8 cellular contexts compared by ENCODE assay signal in the genomic region with DNA sequence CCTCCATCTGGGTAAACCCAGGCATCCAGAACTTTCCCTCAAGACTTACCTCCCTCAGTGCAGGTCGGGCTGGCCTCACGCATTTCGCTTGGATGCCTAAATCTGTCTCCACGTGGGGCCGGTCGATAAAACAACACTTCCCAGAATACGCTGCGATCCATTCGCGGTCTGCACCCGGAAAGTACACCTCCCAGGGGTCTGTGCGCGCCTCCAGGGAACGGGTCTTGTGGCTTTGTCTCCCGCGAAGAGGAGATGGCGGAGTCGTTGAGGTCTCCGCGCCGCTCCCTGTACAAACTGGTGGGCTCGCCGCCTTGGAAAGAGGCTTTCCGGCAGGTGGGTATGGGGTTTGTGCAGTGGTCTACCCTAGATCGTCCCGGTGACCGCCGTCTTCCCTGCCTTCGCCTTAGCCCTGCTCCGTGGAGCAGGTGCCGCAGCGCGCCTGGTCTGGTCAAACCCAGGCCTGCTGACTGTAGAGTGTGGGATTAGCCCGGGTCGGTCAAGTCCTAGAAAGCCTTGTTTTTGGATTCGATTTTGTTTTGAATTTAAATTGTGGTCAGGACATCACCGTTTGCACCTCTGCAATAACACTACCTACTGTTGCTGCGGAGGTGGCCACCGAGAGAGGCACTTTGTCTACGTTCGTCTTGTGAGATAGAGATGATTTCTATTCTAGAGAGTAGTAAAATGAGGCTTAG. TPM values are rescaled to one million over a fixed set of nuclear protein-coding genes. Genes with fewer than 3 reads are reported as not detected.
DNase-seq lines count a peak whose midpoint lies in the region; ATAC-seq and TF ChIP-seq lines count a peak whose summit lies in the region.

A gene with protein sequence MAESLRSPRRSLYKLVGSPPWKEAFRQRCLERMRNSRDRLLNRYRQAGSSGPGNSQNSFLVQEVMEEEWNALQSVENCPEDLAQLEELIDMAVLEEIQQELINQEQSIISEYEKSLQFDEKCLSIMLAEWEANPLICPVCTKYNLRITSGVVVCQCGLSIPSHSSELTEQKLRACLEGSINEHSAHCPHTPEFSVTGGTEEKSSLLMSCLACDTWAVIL (plus strand): TSS at position 224 of the 695 bp plus-strand sequence. CDS start 29 bp downstream, at position 253.

- H3K27ac Mint-ChIP-seq in activated naive CD8-positive, alpha-beta T cell treated with anti-CD3 and anti-CD28 coated beads for 36 hours, result peak within 1 kb of the TSS; percentile 100

- POLR2A ChIA-PET in GM10248 (lab: Yijun Ruan, JAX) (interaction anchor here (1.0 kb wide), 1 partner anchor 15 kb away, joined by 4 read pairs; no protein-coding TSS in a partner anchor), HEK293 (lab: Yijun Ruan, JAX) (interaction anchor here (0.9 to 3.8 kb wide), 14 partner anchors 10 to 228 kb away, joined by 3 to 43 read pairs (median 5); a partner anchor contains a TSS)

- peaks cover 43% of the 10 kb centered on the region for H3K4me1 Mint-ChIP-seq in activated naive CD8-positive, alpha-beta T cell treated with anti-CD3 and anti-CD28 coated beads for 36 hours

- H3K27ac ChIP-seq in HEK293 (ENCODE audit: extremely low read depth, low read depth, low read length), result peak within 1 kb of the TSS; percentile 92
- H3K27ac ChIP-seq in heart left ventricle, result peak within 1 kb of the TSS; percentile 56 to 87 (median 82)
- peak within 1 kb of the TSS; percentile 88 for H3K27ac ChIP-seq in upper lobe of right lung

- H3K36me3 ChIP-seq in HEK293 (ENCODE audit: control insufficient read depth in 2 of 2, insufficient read depth in 1 of 2, low read length in 2 of 2) (peaks cover 59% of the 10 kb centered on the region in 2 experiments), heart left ventricle (peaks cover 0 to 68% (median 58%) of the 10 kb centered on the region in 9 donors), upper lobe of right lung (peaks cover 62% of the 10 kb centered on the region)

- H3K9me3 ChIP-seq in HEK293 (ENCODE audit: control insufficient read depth, insufficient read depth, low read depth, low read length) (no peaks in the 10 kb centered on the region), heart left ventricle (no peaks in the 10 kb centered on the region), upper lobe of right lung (no peaks in the 10 kb centered on the region)

- 0 to 1% (median 0%) methylated on average over 24 to 41 of the region's 41 CpGs for WGBS in heart left ventricle, 4 donors

- ATAC-seq in SK-N-SH treated with all-trans-retinoic acid at 6 μM for 48 hours (peak; percentile 91), heart left ventricle (peak; percentile 91 to 94 (median 92)), upper lobe of right lung (peak; percentile 90)

- H3K4me1 ChIP-seq in HEK293 (ENCODE audit: control insufficient read depth, insufficient read depth, low read length) (no peaks in the 10 kb centered on the region; the same call in 1 of the 2 replicates), heart left ventricle (peaks cover 5 to 39% (median 28%) of the 10 kb centered on the region in 12 donors), upper lobe of right lung (peaks cover 30% of the 10 kb centered on the region)

- DNase-seq in GM10248 (ENCODE audit: extremely low spot score) (peak; percentile 89), MV-4-11 (lab: John Stamatoyannopoulos, UW) (peak; percentile 92), heart left ventricle (peak; percentile 88 to 94 (median 91)), posterior vena cava (ENCODE audit: low spot score) (peak; percentile 95), upper lobe of right lung (peak; percentile 93)
- DNase-seq in activated naive CD8-positive, alpha-beta T cell treated with anti-CD3 and anti-CD28 coated beads for 36 hours, result peak; percentile 87

- no peaks in the 10 kb centered on the region for H3K27me3 Mint-ChIP-seq in activated naive CD8-positive, alpha-beta T cell treated with anti-CD3 and anti-CD28 coated beads for 36 hours

- CTCF ChIA-PET in GM10248 (lab: Yijun Ruan, JAX) (interaction anchor here (1.1 kb wide), 2 partner anchors 14 to 19 kb away, joined by 6 to 10 read pairs; a partner anchor contains a TSS), HEK293 (lab: Yijun Ruan, JAX) (interaction anchor here (0.6 to 1.6 kb wide), 2 partner anchors 19 to 22 kb away, joined by 3 to 9 read pairs; a partner anchor contains a TSS)

- no peaks in the 10 kb centered on the region for H3K9me3 Mint-ChIP-seq in activated naive CD8-positive, alpha-beta T cell treated with anti-CD3 and anti-CD28 coated beads for 36 hours

- TF ChIP-seq CTCF in GM10248 (IDR thresholded peaks at IDR 0.05; ENCODE audit: control extremely low read depth, extremely low read depth, low read depth, missing control alignments), result no peak
- no peak for TF ChIP-seq CTCF in HEK293 (tag by site-specific recombination; IDR thresholded peaks at IDR 0.05)
- TF ChIP-seq CTCF in heart left ventricle (IDR thresholded peaks at IDR 0.05), result no peak
- no peak for TF ChIP-seq CTCF in upper lobe of right lung (IDR thresholded peaks at IDR 0.05)

- TF ChIP-seq POLR2A in heart left ventricle (IDR thresholded peaks at IDR 0.05), result peak in 1 of 2 donors; percentile 45

- intact Hi-C loops in heart left ventricle (cut with DNase I) (loop anchor here in 1 of 10 donors (2.0 kb wide), 1 partner anchor 19 kb away; a partner anchor contains a TSS), posterior vena cava (cut with DNase I) (loop anchor here in 1 of 2 donors (10.0 kb wide), 1 partner anchor 1465 kb away; no protein-coding TSS in a partner anchor), upper lobe of right lung (cut with DNase I) (no loop called here)

- H3K4me3 ChIP-seq in HEK293 (ENCODE audit: low read depth, low read length) (peak within 1 kb of the TSS; percentile 97), heart left ventricle (peak within 1 kb of the TSS; percentile 63 to 94 (median 78)), upper lobe of right lung (peak within 1 kb of the TSS; percentile 92)

- H3K27me3 ChIP-seq in heart left ventricle (no peaks in the 10 kb centered on the region), upper lobe of right lung (no peaks in the 10 kb centered on the region)

- peaks cover 45% of the 10 kb centered on the region for H3K36me3 Mint-ChIP-seq in activated naive CD8-positive, alpha-beta T cell treated with anti-CD3 and anti-CD28 coated beads for 36 hours

- H3K4me3 Mint-ChIP-seq in activated naive CD8-positive, alpha-beta T cell treated with anti-CD3 and anti-CD28 coated beads for 36 hours, result peak within 1 kb of the TSS; percentile 100

TF ChIP-seq in HEK293, 187 proteins besides CTCF, POLR2A, EP300 and RAD21 (continues in another document):
- TF ChIP-seq, protein P1, sequence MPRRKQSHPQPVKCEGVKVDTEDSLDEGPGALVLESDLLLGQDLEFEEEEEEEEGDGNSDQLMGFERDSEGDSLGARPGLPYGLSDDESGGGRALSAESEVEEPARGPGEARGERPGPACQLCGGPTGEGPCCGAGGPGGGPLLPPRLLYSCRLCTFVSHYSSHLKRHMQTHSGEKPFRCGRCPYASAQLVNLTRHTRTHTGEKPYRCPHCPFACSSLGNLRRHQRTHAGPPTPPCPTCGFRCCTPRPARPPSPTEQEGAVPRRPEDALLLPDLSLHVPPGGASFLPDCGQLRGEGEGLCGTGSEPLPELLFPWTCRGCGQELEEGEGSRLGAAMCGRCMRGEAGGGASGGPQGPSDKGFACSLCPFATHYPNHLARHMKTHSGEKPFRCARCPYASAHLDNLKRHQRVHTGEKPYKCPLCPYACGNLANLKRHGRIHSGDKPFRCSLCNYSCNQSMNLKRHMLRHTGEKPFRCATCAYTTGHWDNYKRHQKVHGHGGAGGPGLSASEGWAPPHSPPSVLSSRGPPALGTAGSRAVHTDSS (tag by site-specific recombination; IDR thresholded peaks at IDR 0.05), result no peak
- TF ChIP-seq ZNF529 (tag by site-specific recombination; IDR thresholded peaks at IDR 0.05; ENCODE audit: insufficient replicate concordance) (no peak), ZNF248 (tag by site-specific recombination; IDR thresholded peaks at IDR 0.05) (no peak), ZNF843 (tag by site-specific recombination; IDR thresholded peaks at IDR 0.05) (0 out of 2 replicates have a peak, but pooled peaks have one; percentile 27), SP7 (tag by site-specific recombination; IDR thresholded peaks at IDR 0.05) (peak; percentile 60), ZNF76 (tag by site-specific recombination; IDR thresholded peaks at IDR 0.05; ENCODE audit: borderline replicate concordance, low read depth) (peak; percentile 97), ZNF354C (tag by site-specific recombination; IDR thresholded peaks at IDR 0.05; ENCODE audit: borderline replicate concordance, low read depth) (no peak)

TF ChIP-seq in SK-N-SH treated with all-trans-retinoic acid at 6 μM for 48 hours, 23 proteins besides CTCF, POLR2A, EP300 and RAD21 (continues in another document):
- TF ChIP-seq, protein P2, sequence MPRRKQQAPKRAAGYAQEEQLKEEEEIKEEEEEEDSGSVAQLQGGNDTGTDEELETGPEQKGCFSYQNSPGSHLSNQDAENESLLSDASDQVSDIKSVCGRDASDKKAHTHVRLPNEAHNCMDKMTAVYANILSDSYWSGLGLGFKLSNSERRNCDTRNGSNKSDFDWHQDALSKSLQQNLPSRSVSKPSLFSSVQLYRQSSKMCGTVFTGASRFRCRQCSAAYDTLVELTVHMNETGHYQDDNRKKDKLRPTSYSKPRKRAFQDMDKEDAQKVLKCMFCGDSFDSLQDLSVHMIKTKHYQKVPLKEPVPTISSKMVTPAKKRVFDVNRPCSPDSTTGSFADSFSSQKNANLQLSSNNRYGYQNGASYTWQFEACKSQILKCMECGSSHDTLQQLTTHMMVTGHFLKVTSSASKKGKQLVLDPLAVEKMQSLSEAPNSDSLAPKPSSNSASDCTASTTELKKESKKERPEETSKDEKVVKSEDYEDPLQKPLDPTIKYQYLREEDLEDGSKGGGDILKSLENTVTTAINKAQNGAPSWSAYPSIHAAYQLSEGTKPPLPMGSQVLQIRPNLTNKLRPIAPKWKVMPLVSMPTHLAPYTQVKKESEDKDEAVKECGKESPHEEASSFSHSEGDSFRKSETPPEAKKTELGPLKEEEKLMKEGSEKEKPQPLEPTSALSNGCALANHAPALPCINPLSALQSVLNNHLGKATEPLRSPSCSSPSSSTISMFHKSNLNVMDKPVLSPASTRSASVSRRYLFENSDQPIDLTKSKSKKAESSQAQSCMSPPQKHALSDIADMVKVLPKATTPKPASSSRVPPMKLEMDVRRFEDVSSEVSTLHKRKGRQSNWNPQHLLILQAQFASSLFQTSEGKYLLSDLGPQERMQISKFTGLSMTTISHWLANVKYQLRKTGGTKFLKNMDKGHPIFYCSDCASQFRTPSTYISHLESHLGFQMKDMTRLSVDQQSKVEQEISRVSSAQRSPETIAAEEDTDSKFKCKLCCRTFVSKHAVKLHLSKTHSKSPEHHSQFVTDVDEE (CRISPR knock-in tag; IDR thresholded peaks at IDR 0.05), result no peak
- no peak for TF ChIP-seq CSDC2 (CRISPR knock-in tag; IDR thresholded peaks at IDR 0.05)

RNA-seq across cellular contexts. Expression of the gene that starts here (rescaled TPM):
- total RNA-seq in activated naive CD8-positive, alpha-beta T cell treated with anti-CD3 and anti-CD28 coated beads for 36 hours, result 10 to 100 TPM; 58.3 to 59.4 TPM
- total RNA-seq in heart left ventricle, result 10 to 100 TPM; 23.5 to 46.2 (median 29.0) TPM
- 10 to 100 TPM; 40.4 to 41.7 TPM for polyA plus RNA-seq in heart left ventricle
- 10 to 100 TPM; 18.9 to 19.7 TPM for total RNA-seq in posterior vena cava
- 32.9 TPM for total RNA-seq in upper lobe of right lung

Comparison
In these comparisons a context has a peak if more than half of its experiments do, and no peak if none do; other contexts are left out.
1. Peak in every context shown above with its lines: DNase-seq, ATAC-seq, H3K4me3 ChIP-seq and H3K27ac ChIP-seq.